In genomic region chr2:111121028-111121872, GRCh38 we compare ENCODE assay signal across 8 cellular contexts. TPM values are rescaled to one million over a fixed set of nuclear protein-coding genes. Genes with fewer than 3 reads are reported as not detected.
DNase-seq lines count a peak whose midpoint lies in the region; ATAC-seq and TF ChIP-seq lines count a peak whose summit lies in the region.

No MANE protein-coding gene starts in this region.

- peaks cover 44% of the 10 kb centered on the region for H3K79me2 ChIP-seq in smooth muscle cell (ENCODE audit: low read depth)

- in situ Hi-C loops in astrocyte of the cerebellum (cut with HindIII; ENCODE audit: low sequenced_read_pairs): no loop called here

- H3K9ac ChIP-seq in HUES64 (ENCODE audit: low read depth, low read length) (peak overlapping the region; percentile 90), SK-N-MC (ENCODE audit: insufficient read length) (peak overlapping the region; percentile 46), smooth muscle cell (ENCODE audit: low read depth) (peak overlapping the region; percentile 53)

- H3K4me3 ChIP-seq in GM06990 (replicated peaks; ENCODE audit: low read depth, low read length) (peak overlapping the region; percentile 76), HUES64 (ENCODE audit: low read length) (peak overlapping the region; percentile 90), SK-N-MC (peak overlapping the region; percentile 89), astrocyte of the cerebellum (ENCODE audit: low read depth, low read length) (peak overlapping the region; percentile 93), iPS-18c (ENCODE audit: insufficient read depth, low read depth, low read length) (peak overlapping the region; percentile 82), smooth muscle cell (peak overlapping the region; percentile 88)

- peak; percentile 0 for TF ChIP-seq CTCF in GM06990 (IDR thresholded peaks at IDR 0.05; ENCODE audit: insufficient read depth, low read length, poor library complexity, severe bottlenecking)
- no peak for TF ChIP-seq CTCF in astrocyte of the cerebellum (IDR thresholded peaks at IDR 0.05; ENCODE audit: low read depth, low read length, missing control alignments)
- no peak for TF ChIP-seq CTCF in smooth muscle cell (IDR thresholded peaks at IDR 0.05; ENCODE audit: borderline replicate concordance, insufficient read depth, poor library complexity, severe bottlenecking)

- H3K27ac ChIP-seq in HUES64 (ENCODE audit: low read depth, low read length) (peak overlapping the region; percentile 59; the same call in 1 of the 2 replicates), SK-N-MC (no peak overlapping the region), smooth muscle cell (ENCODE audit: low read depth) (peak overlapping the region; percentile 22)

- H3K9me3 ChIP-seq in HUES64 (ENCODE audit: insufficient read depth, low read depth, low read length) (no peaks in the 10 kb centered on the region), SK-N-MC (ENCODE audit: low read depth, low read length) (no peaks in the 10 kb centered on the region), iPS-18c (ENCODE audit: control insufficient read depth, insufficient read depth, low read length) (peaks cover 2% of the 10 kb centered on the region), smooth muscle cell (replicated peaks; ENCODE audit: low read depth) (no peaks in the 10 kb centered on the region)

- DNase-seq in GM06990 (ENCODE audit: extremely low read depth, insufficient read length) (peak; percentile 73), SK-N-MC (ENCODE audit: low read depth, low spot score) (no peak), astrocyte of the cerebellum (ENCODE audit: low read depth) (no peak), smooth muscle cell (lab: John Stamatoyannopoulos, UW; ENCODE audit: unreplicated experiment) (no peak), iPS-NIHi11 (ENCODE audit: low spot score) (no peak)

- no peaks in the 10 kb centered on the region for H3F3A ChIP-seq in smooth muscle cell (ENCODE audit: low read depth)

- H3K27me3 ChIP-seq in GM06990 (replicated peaks; ENCODE audit: control insufficient read depth, insufficient read depth, low read length) (peaks cover 3% of the 10 kb centered on the region), HUES64 (ENCODE audit: insufficient read depth, low read length) (peaks cover 44% of the 10 kb centered on the region), smooth muscle cell (ENCODE audit: low read depth) (peaks cover 14% of the 10 kb centered on the region)

- H3K4me1 ChIP-seq in HUES64 (ENCODE audit: insufficient read depth, low read length) (peaks cover 14% of the 10 kb centered on the region), smooth muscle cell (ENCODE audit: low read depth) (peaks cover 28% of the 10 kb centered on the region)

- H3K36me3 ChIP-seq in GM06990 (ENCODE audit: control insufficient read depth, insufficient read depth, low read length) (0 out of 2 replicates have a peak, but pooled peaks cover 1% of the 10 kb centered on the region), HUES64 (ENCODE audit: insufficient read depth, low read length) (peaks cover 25% of the 10 kb centered on the region), SK-N-MC (ENCODE audit: insufficient read depth, low read length) (peaks cover 7% of the 10 kb centered on the region; the same call in 1 of the 2 replicates), smooth muscle cell (ENCODE audit: low read depth) (peaks cover 6% of the 10 kb centered on the region)

- under 1% methylated on average over 83 of the region's 83 CpGs for WGBS in HUES64
- WGBS in smooth muscle cell (ENCODE audit: low lambda C conversion rate): under 1% methylated on average over 83 of the region's 83 CpGs

- H4K20me1 ChIP-seq in smooth muscle cell (ENCODE audit: low read depth): peaks cover 49% of the 10 kb centered on the region

- H3K4me2 ChIP-seq in smooth muscle cell: peak overlapping the region; percentile 99

- no peak for ATAC-seq in GM21381 (IDR thresholded peaks at IDR 0.05; ENCODE audit: unreplicated experiment)

- peak overlapping the region; percentile 83 for H2AFZ ChIP-seq in smooth muscle cell (ENCODE audit: low read depth)

RNA-seq across cellular contexts. Expression of gene BCL2L11, which starts 0.5 kb away (rescaled TPM):
- 11.1 TPM for polyA plus RNA-seq in HUES64 (2013, experiment 1 of 2)
- 14.6 TPM for polyA plus RNA-seq in HUES64 (2013, experiment 2 of 2)
- total RNA-seq in smooth muscle cell: 7.2 and 10.0 TPM in 2 replicates
- 4.9 and 6.6 TPM in 2 replicates for polyA plus RNA-seq in smooth muscle cell
